ENCODE assay signal across 20 cellular contexts in the genomic region with DNA sequence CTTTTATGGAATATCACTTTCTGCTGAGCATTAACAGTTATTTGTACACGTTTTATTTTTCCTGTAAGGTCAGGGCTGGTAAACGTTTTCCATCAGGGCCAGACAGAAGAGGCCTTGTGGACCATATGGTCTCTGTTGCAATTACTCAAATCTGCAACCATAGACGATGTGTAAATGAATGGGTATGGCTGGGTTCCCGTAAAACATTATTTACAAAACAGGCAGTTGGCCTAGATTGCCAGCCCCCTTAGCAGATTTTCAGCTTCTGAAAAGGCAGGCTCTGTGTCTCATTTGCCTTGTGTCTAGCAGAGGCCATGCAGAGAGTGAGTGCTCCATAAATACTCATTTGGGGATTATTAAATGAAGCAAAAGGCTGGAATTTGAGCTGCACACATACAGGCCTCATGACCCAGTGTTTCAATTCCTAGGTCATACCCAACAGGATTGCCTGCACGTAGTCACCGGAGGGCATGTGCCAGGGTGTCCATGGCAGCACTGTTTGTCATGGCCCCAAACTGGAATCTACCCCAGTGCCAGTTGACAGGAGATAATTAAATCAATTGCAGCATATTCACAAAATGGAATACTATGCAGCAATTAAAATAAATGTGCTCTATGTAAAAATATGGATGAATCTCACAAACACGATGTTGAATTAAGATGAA. TPM values are rescaled to one million over a fixed set of nuclear protein-coding genes. Genes with fewer than 3 reads are reported as not detected.
A peak's percentile ranks its signal among the peaks of the same experiment; 100 is the strongest.
DNase-seq lines count a peak whose midpoint lies in the region; ATAC-seq and TF ChIP-seq lines count a peak whose summit lies in the region.
"Had no signal": no experiment of that assay in that cellular context is flagged by ENCODE, and none has a peak within 500 bp of the region (broad histone marks: within the 10 kb centered on the region; RNA-seq: fewer than 3 reads in every experiment).

No MANE protein-coding gene starts in this region.

- no peak overlapping the region for H3K4me3 ChIP-seq in heart right ventricle
- H3K4me3 ChIP-seq: A549; BLaER1 treated with 17β-estradiol and CSF1 and Interleukin-3, amounts not matched to agents 10 nM and 100 nM; GM23248; HAP-1; Peyer's patch had no signal

- H3K27me3 ChIP-seq in heart right ventricle, result no peaks in the 10 kb centered on the region
- H3K27me3 ChIP-seq: BLaER1 treated with 17β-estradiol and CSF1 and Interleukin-3, amounts not matched to agents 10 nM and 100 nM; Peyer's patch had no signal

- DNase-seq in Right ventricle myocardium superior (no peak), cardiac septum (ENCODE audit: low spot score) (no peak), NCI-H2081 treated with DMSO at 0.1 percent for 48 hours (lab: John Stamatoyannopoulos, UW) (peak; percentile 74), heart right ventricle (no peak), GM19238 (ENCODE audit: insufficient read length, low spot score) (no peak), amygdala (lab: John Stamatoyannopoulos, UW) (no peak)
- DNase-seq: CD8-positive, alpha-beta T cell; DMS79 treated with DMSO at 0.1 percent for 48 hours; GM23248; IMR-90; NCI-H1436 treated with DMSO at 0.1 percent for 48 hours; NCI-H2107; NCI-H226; NCI-H524 treated with DMSO at 0.1 percent for 48 hours; Peyer's patch; SW 1271 had no signal

- H3K9me3 ChIP-seq in heart right ventricle, result no peaks in the 10 kb centered on the region
- H3K9me3 ChIP-seq: A549; BLaER1 treated with 17β-estradiol and CSF1 and Interleukin-3, amounts not matched to agents 10 nM and 100 nM; HAP-1; Peyer's patch had no signal

- WGBS in heart right ventricle, 2 donors, result 65 to 74% methylated on average over 7 of the region's 7 CpGs

- no peaks in the 10 kb centered on the region for H3K4me1 ChIP-seq in heart right ventricle
- H3K4me1 ChIP-seq: A549; BLaER1 treated with 17β-estradiol and CSF1 and Interleukin-3, amounts not matched to agents 10 nM and 100 nM; HAP-1; Peyer's patch had no signal

- intact Hi-C loops in Right ventricle myocardium superior (cut with DNase I), result no loop called here
- intact Hi-C loops in cardiac septum (cut with DNase I), result no loop called here
- intact Hi-C loops in heart right ventricle (cut with DNase I), result no loop called here

- peaks cover 0 to 71% (median 11%) of the 10 kb centered on the region in 9 donors for H3K36me3 ChIP-seq in heart right ventricle
- H3K36me3 ChIP-seq: HAP-1 had no signal

- TF ChIP-seq CTCF in heart right ventricle (IDR thresholded peaks at IDR 0.05), result no peak

- H3K27ac ChIP-seq in heart right ventricle, result peak overlapping the region in 1 of 10 donors; percentile 10
- H3K27ac ChIP-seq: A549; BLaER1 treated with 17β-estradiol and CSF1 and Interleukin-3, amounts not matched to agents 10 nM and 100 nM; GM23248; Peyer's patch had no signal

- ATAC-seq in Right ventricle myocardium superior (ENCODE audit: poor library complexity) (peak; percentile 76), heart right ventricle (peak in 5 of 8 donors; percentile 38 to 85 (median 64)), GM21423 (IDR thresholded peaks at IDR 0.05; ENCODE audit: unreplicated experiment) (no peak)
- ATAC-seq: A549; CD8-positive, alpha-beta T cell had no signal

RNA-seq across cellular contexts. Expression of a gene that starts 51.3 kb away (rescaled TPM):
- total RNA-seq in Right ventricle myocardium superior (273 TPM), cardiac septum (161 TPM), heart right ventricle (100 to 1,000 TPM; 120 to 349 (median 186) TPM)
- 10 to 100 TPM; 71.0 to 83.2 TPM for polyA plus RNA-seq in heart right ventricle
